Comparison of ENCODE assay signal across 9 cellular contexts in the genomic region with DNA sequence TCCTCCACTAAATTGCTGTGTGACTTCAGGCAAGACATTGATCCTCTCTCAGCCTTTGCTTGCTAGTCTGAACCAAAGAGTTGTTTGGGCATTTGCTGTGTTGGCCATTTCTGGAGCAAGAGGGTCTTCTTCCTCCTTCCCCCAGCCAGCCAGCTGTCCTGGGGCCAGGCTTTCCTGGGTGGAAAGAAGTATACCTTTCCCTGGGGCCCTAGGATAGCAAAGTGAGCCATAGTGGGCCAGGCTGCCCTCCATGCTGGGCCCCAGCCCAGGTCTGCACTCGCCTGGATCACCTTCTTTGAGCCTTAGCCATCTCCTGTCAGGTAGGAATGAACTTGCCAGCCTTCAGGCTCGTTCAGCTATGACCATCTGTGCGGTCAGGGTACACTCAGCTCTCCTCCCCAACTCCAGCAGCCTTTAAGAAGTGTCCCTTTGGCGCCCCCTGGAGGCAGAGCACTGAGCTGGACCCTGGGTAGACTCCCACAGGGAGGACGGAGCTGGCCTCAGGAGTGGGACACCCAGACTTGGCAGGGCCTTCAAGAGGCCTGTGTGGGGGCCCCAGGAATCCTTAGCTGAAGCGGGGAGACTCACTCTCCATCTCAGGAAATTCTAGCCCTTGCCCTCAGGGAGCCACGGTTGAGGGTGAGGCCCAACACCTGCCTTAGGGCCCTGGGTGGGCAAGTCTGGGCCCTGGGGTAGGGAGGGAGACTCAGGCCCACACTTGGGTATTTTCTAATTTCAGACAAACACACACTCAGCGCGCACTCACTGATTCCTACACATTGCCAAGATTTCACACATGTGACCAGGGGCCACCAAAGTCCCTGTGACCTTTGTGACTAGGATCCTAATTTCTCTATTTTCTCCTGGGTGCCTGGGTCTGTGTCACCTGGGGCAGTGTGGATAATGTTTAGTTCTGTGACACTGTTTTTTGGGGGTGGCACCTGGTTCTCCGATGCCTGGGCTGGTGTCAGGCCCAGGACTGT. TPM values are rescaled to one million over a fixed set of nuclear protein-coding genes. Genes with fewer than 3 reads are reported as not detected.
DNase-seq lines count a peak whose midpoint lies in the region; ATAC-seq and TF ChIP-seq lines count a peak whose summit lies in the region.
"Had no signal": no experiment of that assay in that cellular context is flagged by ENCODE, and none has a peak within 500 bp of the region (broad histone marks: within the 10 kb centered on the region; RNA-seq: fewer than 3 reads in every experiment).

No MANE protein-coding gene starts in this region.

- no peaks in the 10 kb centered on the region for H3K4me1 ChIP-seq in effector memory CD4-positive, alpha-beta T cell (ENCODE audit: control insufficient read depth, insufficient read depth, low read length, poor library complexity, severe bottlenecking)

- H3K9me3 Mint-ChIP-seq in activated CD8-positive, alpha-beta T cell treated with anti-CD3 and anti-CD28 coated beads for 36 hours: no peaks in the 10 kb centered on the region
- H3K9me3 Mint-ChIP-seq in memory B cell: no peaks in the 10 kb centered on the region

- no peaks in the 10 kb centered on the region for H3K36me3 Mint-ChIP-seq in activated CD8-positive, alpha-beta T cell treated with anti-CD3 and anti-CD28 coated beads for 36 hours (ENCODE audit: low read depth)
- no peaks in the 10 kb centered on the region for H3K36me3 Mint-ChIP-seq in memory B cell

- H3K4me3 Mint-ChIP-seq in activated CD8-positive, alpha-beta T cell treated with anti-CD3 and anti-CD28 coated beads for 36 hours: no peak overlapping the region
- H3K4me3 Mint-ChIP-seq in memory B cell: no peak overlapping the region

- TF ChIP-seq CTCF in GM06990 (IDR thresholded peaks at IDR 0.05; ENCODE audit: insufficient read depth, low read length, poor library complexity, severe bottlenecking): peak; percentile 93
- TF ChIP-seq CTCF in activated CD8-positive, alpha-beta T cell treated with anti-CD3 and anti-CD28 coated beads for 36 hours (IDR thresholded peaks at IDR 0.05): peak; percentile 87

- CTCF ChIA-PET in activated CD8-positive, alpha-beta T cell treated with anti-CD3 and anti-CD28 coated beads for 36 hours (lab: Charles Lee): interaction anchor here (0.7 to 22.8 kb wide), 47 partner anchors 9 to 300 kb away, joined by 3 to 557 read pairs (median 6); a partner anchor contains a TSS

- H3K27ac ChIP-seq in effector memory CD4-positive, alpha-beta T cell (ENCODE audit: insufficient read depth, low read length, poor library complexity, severe bottlenecking): no peak overlapping the region

- intact Hi-C loops in activated CD8-positive, alpha-beta T cell treated with anti-CD3 and anti-CD28 coated beads for 36 hours (cut with micrococcal nuclease): loop anchor here (2.0 to 10.0 kb wide), 2 partner anchors 64 to 180 kb away; no protein-coding TSS in a partner anchor

- no peak overlapping the region for H3K27ac Mint-ChIP-seq in activated CD8-positive, alpha-beta T cell treated with anti-CD3 and anti-CD28 coated beads for 36 hours
- H3K27ac Mint-ChIP-seq in memory B cell: no peak overlapping the region

- H3K27me3 Mint-ChIP-seq in activated CD8-positive, alpha-beta T cell treated with anti-CD3 and anti-CD28 coated beads for 36 hours: peaks cover 1% of the 10 kb centered on the region
- H3K27me3 Mint-ChIP-seq in memory B cell: peaks cover 10% of the 10 kb centered on the region

- no peaks in the 10 kb centered on the region for H3K4me1 Mint-ChIP-seq in activated CD8-positive, alpha-beta T cell treated with anti-CD3 and anti-CD28 coated beads for 36 hours (ENCODE audit: low read depth)
- H3K4me1 Mint-ChIP-seq in memory B cell: no peaks in the 10 kb centered on the region

- POLR2A ChIA-PET in activated CD8-positive, alpha-beta T cell treated with anti-CD3 and anti-CD28 coated beads for 36 hours (lab: Charles Lee): no interaction called here

- peaks cover 2% of the 10 kb centered on the region for H3K27me3 ChIP-seq in GM06990 (replicated peaks; ENCODE audit: control insufficient read depth, insufficient read depth, low read length)
- H3K27me3 ChIP-seq in effector memory CD4-positive, alpha-beta T cell (replicated peaks; ENCODE audit: control insufficient read depth, insufficient read depth, low read length, poor library complexity, severe bottlenecking): no peaks in the 10 kb centered on the region

- peak; percentile 86 for ATAC-seq in HG03175 (IDR thresholded peaks at IDR 0.05; ENCODE audit: unreplicated experiment)
- ATAC-seq in activated CD8-positive, alpha-beta T cell treated with anti-CD3 and anti-CD28 coated beads for 36 hours: peak; percentile 99
- peak; percentile 76 for ATAC-seq in memory B cell (ENCODE audit: low read depth)
- ATAC-seq in GM19328 (IDR thresholded peaks at IDR 0.05; ENCODE audit: unreplicated experiment): no peak

- no peak overlapping the region for H3K4me3 ChIP-seq in GM06990 (replicated peaks; ENCODE audit: low read depth, low read length)
- H3K4me3 ChIP-seq in effector memory CD4-positive, alpha-beta T cell (ENCODE audit: insufficient read depth, low read depth, low read length, poor library complexity, severe bottlenecking): no peak overlapping the region

- DNase-seq in GM06990 (ENCODE audit: extremely low read depth, insufficient read length) (peak; percentile 36), NCI-H82 (lab: John Stamatoyannopoulos, UW) (peak; percentile 89), memory B cell (ENCODE audit: low spot score in 2 of 2) (peak; percentile 49 to 59)
- DNase-seq in activated CD8-positive, alpha-beta T cell treated with anti-CD3 and anti-CD28 coated beads for 36 hours: peak; percentile 93
- peak; percentile 42 to 69 (median 57) for DNase-seq in effector memory CD4-positive, alpha-beta T cell
- peak; percentile 45 to 54 for DNase-seq in stimulated activated CD8-positive, alpha-beta memory T cell treated with anti-CD3 and anti-CD28 coated beads, Interleukin-15, amount 100 ng/mL, for 4 hours (ENCODE audit: low read depth in 2 of 2)

- H3K36me3 ChIP-seq in GM06990 (ENCODE audit: control insufficient read depth, insufficient read depth, low read length): no peaks in the 10 kb centered on the region
- H3K36me3 ChIP-seq in effector memory CD4-positive, alpha-beta T cell (ENCODE audit: control insufficient read depth, insufficient read depth, low read length): no peaks in the 10 kb centered on the region

- no peaks in the 10 kb centered on the region for H3K9me3 ChIP-seq in effector memory CD4-positive, alpha-beta T cell (ENCODE audit: control insufficient read depth, low read length)

RNA-seq across cellular contexts. Expression of a gene that starts 35.6 kb away (rescaled TPM):
- under 1 TPM; 0.18 to 0.20 TPM for total RNA-seq in activated CD8-positive, alpha-beta T cell treated with anti-CD3 and anti-CD28 coated beads for 36 hours

RNA-seq across cellular contexts. Expression of a gene that starts 54.1 kb away (rescaled TPM):
- total RNA-seq in activated CD8-positive, alpha-beta T cell treated with anti-CD3 and anti-CD28 coated beads for 36 hours: not detected
- total RNA-seq: mononuclear cell had no signal

Comparison
In these comparisons a context has a peak if more than half of its experiments do, and no peak if none do; other contexts are left out.
1. DNase-seq: peak in every context shown above with its lines; median percentile 93 in activated CD8-positive, alpha-beta T cell treated with anti-CD3 and anti-CD28 coated beads for 36 hours; 89 in NCI-H82; 57 in effector memory CD4-positive, alpha-beta T cell; 54 in memory B cell; 50 in stimulated activated CD8-positive, alpha-beta memory T cell treated with anti-CD3 and anti-CD28 coated beads, Interleukin-15, amount 100 ng/mL, for 4 hours; 36 in GM06990.